32 cellular contexts compared by ENCODE assay signal in genomic region chr5:126030698-126031097, GRCh38.
"Had no signal": no experiment of that assay in that cellular context is flagged by ENCODE, and none has a peak within 500 bp of the region (broad histone marks: within the 10 kb centered on the region; RNA-seq: fewer than 3 reads in every experiment).

No MANE protein-coding gene starts in this region.

- H3K27ac ChIP-seq: ascending aorta, cardiac muscle cell, VCaP had no signal

- H3K4me1 ChIP-seq: ascending aorta had no signal

- DNase-seq: activated B cell treated with CpG ODN at 0.5 μM for 24 hours; activated CD4-positive, alpha-beta memory T cell treated with anti-CD3 and anti-CD28 coated beads for 36 hours; activated CD4-positive, alpha-beta T cell treated with anti-CD3 and anti-CD28 coated beads for 4 hours; activated CD4-positive, alpha-beta T cell treated with anti-CD3 and anti-CD28 coated beads, Interleukin-2, amount 10 ng/mL, durations not matched to agents 24 days and 14 days; activated CD4-positive, alpha-beta T cell treated with anti-CD3 and anti-CD28 coated beads, Interleukin-2, amount 50 U/mL, for 1 hour; activated CD4-positive, alpha-beta T cell treated with anti-CD3 and anti-CD28 coated beads, Interleukin-2, amount 50 U/mL, for 4 hours; activated CD4-positive, CD25-positive, alpha-beta regulatory T cell treated with anti-CD3 and anti-CD28 coated beads, Interleukin-2, amount 50 U/mL, for 72 hours; activated CD8-positive, alpha-beta memory T cell treated with anti-CD3 and anti-CD28 coated beads, Interleukin-2, amount 50 U/mL, for 4 hours; activated CD8-positive, alpha-beta T cell treated with anti-CD3 and anti-CD28 coated beads for 36 hours; activated effector memory CD4-positive, alpha-beta T cell treated with Interleukin-2 at 50 U/mL for 16 hours; activated gamma-delta T cell; activated naive CD4-positive, alpha-beta T cell treated with anti-CD3 and anti-CD28 coated beads, Interleukin-2, amount 10 ng/mL, durations not matched to agents 7 days and 5 days; activated naive CD4-positive, alpha-beta T cell treated with Interleukin-2 at 50 U/mL for 16 hours; activated naive CD8-positive, alpha-beta T cell treated with anti-CD3 and anti-CD28 coated beads, Interleukin-2, amount 10 ng/mL, durations not matched to agents 7 days and 5 days; activated naive CD8-positive, alpha-beta T cell treated with anti-CD3 and anti-CD28 coated beads, Interleukin-2, amount 50 U/mL, for 24 hours; activated T-cell treated with anti-CD3 and anti-CD28 coated beads for 4 hours; activated T-cell treated with anti-CD3 and anti-CD28 coated beads, Interleukin-2, amount 50 U/mL, for 1 hour; activated T-cell treated with anti-CD3 and anti-CD28 coated beads, Interleukin-2, amount 50 U/mL, for 4 hours; activated T-cell treated with anti-CD3 and anti-CD28 coated beads, Interleukin-2, amount 50 U/mL, for 72 hours; amygdala; anterior cingulate cortex; caudate nucleus; cerebellar nuclear complex; T-helper 1 cell; T-helper 2 cell; T-helper 9 cell had no signal

- H3K4me3 ChIP-seq: ascending aorta, cardiac muscle cell had no signal

- FAIRE-seq: bronchial epithelial cell, TTC549 had no signal

- H3K36me3 ChIP-seq: ascending aorta, cardiac muscle cell had no signal

- H3K27me3 ChIP-seq: ascending aorta, cardiac muscle cell had no signal

- ATAC-seq: activated CD8-positive, alpha-beta T cell treated with anti-CD3 and anti-CD28 coated beads for 36 hours; activated naive CD8-positive, alpha-beta T cell treated with anti-CD3 and anti-CD28 coated beads, Interleukin-2, amount 50 U/mL, for 24 hours; activated T-cell treated with anti-CD3 and anti-CD28 coated beads, Interleukin-2, amount 50 U/mL, for 4 hours; activated T-cell treated with anti-CD3 and anti-CD28 coated beads, Interleukin-2, amount 50 U/mL, for 72 hours; activated T-helper 17 cell treated with anti-CD3 and anti-CD28 coated beads, Interleukin-2, amount 50 U/mL, for 72 hours had no signal
